ENCODE assay signal across 12 cellular contexts in the genomic region with DNA sequence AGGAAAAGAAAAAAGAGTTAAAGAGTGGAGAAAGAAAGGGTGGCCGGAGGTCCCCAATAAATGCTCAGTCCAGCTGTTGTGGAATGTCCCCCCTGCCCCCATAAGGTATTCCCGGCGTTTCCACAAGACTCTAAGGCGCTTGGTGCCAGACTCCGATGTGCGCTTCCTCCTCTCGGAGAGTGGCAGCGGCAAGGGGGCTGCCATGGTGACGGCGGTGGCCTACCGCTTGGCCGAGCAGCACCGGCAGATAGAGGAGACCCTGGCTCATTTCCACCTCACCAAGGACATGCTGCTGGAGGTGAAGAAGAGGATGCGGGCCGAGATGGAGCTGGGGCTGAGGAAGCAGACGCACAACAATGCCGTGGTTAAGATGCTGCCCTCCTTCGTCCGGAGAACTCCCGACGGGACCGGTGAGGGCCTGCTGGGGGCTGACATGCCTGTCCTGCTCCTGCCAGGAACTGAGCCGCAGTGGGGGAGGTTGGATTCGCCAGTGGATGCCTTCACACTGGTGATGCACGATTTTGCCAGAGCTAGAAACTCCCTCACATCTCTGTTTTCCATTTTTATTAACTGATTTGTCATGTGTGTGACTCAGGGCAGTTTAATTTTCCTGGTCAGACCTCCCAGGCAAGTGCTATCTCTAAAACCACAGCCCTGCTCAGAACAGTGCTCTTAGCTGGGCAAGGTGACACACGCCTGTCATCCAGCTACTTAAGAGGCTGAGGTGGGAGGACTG. TPM values are rescaled to one million over a fixed set of nuclear protein-coding genes. Genes with fewer than 3 reads are reported as not detected.
DNase-seq lines count a peak whose midpoint lies in the region; ATAC-seq, FAIRE-seq and TF ChIP-seq lines count a peak whose summit lies in the region.
"Had no signal": no experiment of that assay in that cellular context is flagged by ENCODE, and none has a peak within 500 bp of the region (broad histone marks: within the 10 kb centered on the region; RNA-seq: fewer than 3 reads in every experiment).

No MANE protein-coding gene starts in this region.

- peaks cover 58% of the 10 kb centered on the region for H3K36me3 Mint-ChIP-seq in activated T-cell treated with anti-CD3 and anti-CD28 coated beads, Interleukin-2, amount 50 U/mL, for 4 hours (ENCODE audit: insufficient read depth)

- no peaks in the 10 kb centered on the region for H3K79me2 ChIP-seq in PC-3 (ENCODE audit: low read length)

- H3K9me3 Mint-ChIP-seq in activated T-cell treated with anti-CD3 and anti-CD28 coated beads, Interleukin-2, amount 50 U/mL, for 4 hours, result no peaks in the 10 kb centered on the region
- H3K9me3 Mint-ChIP-seq: immature natural killer cell had no signal

- H3K27ac ChIP-seq in PC-3 (ENCODE audit: low read length) (peak overlapping the region; percentile 61), epithelial cell of prostate (peak overlapping the region; percentile 60), kidney (ENCODE audit: low read depth in 2 of 2, low read length in 2 of 2) (no peak overlapping the region)
- H3K27ac ChIP-seq: pancreas had no signal

- H3K4me1 ChIP-seq in PC-3 (ENCODE audit: insufficient read depth, low read length) (peaks cover 25% of the 10 kb centered on the region), kidney (ENCODE audit: control insufficient read depth in 1 of 2, insufficient read depth in 1 of 2, low read depth in 1 of 2, low read length in 2 of 2) (no peaks in the 10 kb centered on the region)
- H3K4me1 ChIP-seq: pancreas had no signal

- BruUV-seq in PC-3 (replicated peaks; lab: Mats Ljungman, UMichigan), result no TSS peak

- POLR2A ChIA-PET in PC-3 (lab: Charles Lee; ENCODE audit: unreplicated experiment), result interaction anchor here (0.6 kb wide), 2 partner anchors 64 to 345 kb away, joined by 3 read pairs; no protein-coding TSS in a partner anchor

- DNase-seq in AG20443 (ENCODE audit: low spot score), result peak; percentile 89
- DNase-seq in PC-3, result peak; percentile 99
- DNase-seq in epithelial cell of prostate (ENCODE audit: low read depth, low spot score), result peak; percentile 85
- DNase-seq in posterior vena cava (ENCODE audit: low spot score), result peak; percentile 31
- no peak for DNase-seq in activated T-cell treated with anti-CD3 and anti-CD28 coated beads, Interleukin-2, amount 50 U/mL, for 4 hours
- DNase-seq in NCI-H146 (lab: John Stamatoyannopoulos, UW), result no peak
- DNase-seq in NCI-H2081 (lab: John Stamatoyannopoulos, UW), result no peak
- no peak for DNase-seq in kidney
- DNase-seq: Calu3, immature natural killer cell, NCI-H1930, pancreas had no signal

- TF ChIP-seq CTCF in PC-3 (conservative IDR thresholded peaks at IDR 0.05; ENCODE audit: low read depth, low read length), result no peak
- no peak for TF ChIP-seq CTCF in kidney (IDR thresholded peaks at IDR 0.05; ENCODE audit: borderline replicate concordance, extremely low read depth, insufficient read depth)

- H3K4me3 Mint-ChIP-seq in activated T-cell treated with anti-CD3 and anti-CD28 coated beads, Interleukin-2, amount 50 U/mL, for 4 hours, result no peak overlapping the region
- H3K4me3 Mint-ChIP-seq: immature natural killer cell had no signal

- no peaks in the 10 kb centered on the region for H3K4me1 Mint-ChIP-seq in activated T-cell treated with anti-CD3 and anti-CD28 coated beads, Interleukin-2, amount 50 U/mL, for 4 hours (ENCODE audit: low read depth)
- H3K4me1 Mint-ChIP-seq: immature natural killer cell had no signal

- H3K9me3 ChIP-seq in PC-3 (ENCODE audit: low read length) (no peaks in the 10 kb centered on the region), kidney (ENCODE audit: control insufficient read depth in 1 of 2, low read length in 2 of 2) (no peaks in the 10 kb centered on the region)
- H3K9me3 ChIP-seq: pancreas had no signal

- H3K27me3 Mint-ChIP-seq in activated T-cell treated with anti-CD3 and anti-CD28 coated beads, Interleukin-2, amount 50 U/mL, for 4 hours (ENCODE audit: low read depth), result no peaks in the 10 kb centered on the region

- no peak for FAIRE-seq in kidney (lab: Jason Lieb, UNC)
- FAIRE-seq: pancreas had no signal

- peak; percentile 97 for ATAC-seq in PC-3
- no peak for ATAC-seq in activated T-cell treated with anti-CD3 and anti-CD28 coated beads, Interleukin-2, amount 50 U/mL, for 4 hours

- H4K20me1 ChIP-seq in PC-3 (ENCODE audit: low read length), result 0 out of 2 replicates have a peak, but pooled peaks cover 4% of the 10 kb centered on the region

- H3F3A ChIP-seq in PC-3 (ENCODE audit: low read length, unreplicated experiment), result peaks cover 4% of the 10 kb centered on the region

- H3K4me3 ChIP-seq in PC-3 (ENCODE audit: low read length) (no peak overlapping the region), kidney (ENCODE audit: low read length in 2 of 2) (no peak overlapping the region)
- H3K4me3 ChIP-seq: pancreas had no signal

- no peaks in the 10 kb centered on the region for H3K9me2 ChIP-seq in PC-3 (replicated peaks; ENCODE audit: low read length)

- CTCF ChIA-PET in PC-3 (lab: Charles Lee), result interaction anchor here (0.6 to 1.5 kb wide), 6 partner anchors 10 to 532 kb away, joined by 3 to 8 read pairs (median 4); no protein-coding TSS in a partner anchor

- H3K9ac ChIP-seq in PC-3 (ENCODE audit: low read length), result no peak overlapping the region
- no peak overlapping the region for H3K9ac ChIP-seq in kidney (ENCODE audit: low read length in 2 of 2)

- intact Hi-C loops in PC-3 (cut with micrococcal nuclease) (loop anchor here (2.0 kb wide), 1 partner anchor 64 kb away; no protein-coding TSS in a partner anchor), posterior vena cava (cut with DNase I) (loop anchor here in 1 of 2 donors (10.0 kb wide), 1 partner anchor 48 kb away; no protein-coding TSS in a partner anchor), kidney (cut with DNase I) (no loop called here)

- H2AFZ ChIP-seq in PC-3 (ENCODE audit: low read length), result no peak overlapping the region

- peaks cover 54% of the 10 kb centered on the region for H3K36me3 ChIP-seq in PC-3 (ENCODE audit: low read depth, low read length)
- peaks cover 21 to 35% of the 10 kb centered on the region in 2 donors for H3K36me3 ChIP-seq in kidney (ENCODE audit: control insufficient read depth in 1 of 2, insufficient read depth in 2 of 2, low read length in 2 of 2)

- peak overlapping the region; percentile 20 for H3K4me2 ChIP-seq in PC-3 (ENCODE audit: low read length)

- H3K27me3 ChIP-seq in PC-3 (ENCODE audit: low read length), result no peaks in the 10 kb centered on the region
- H3K27me3 ChIP-seq: pancreas had no signal

RNA-seq across cellular contexts. Expression of gene TACR2, which starts 34.2 kb away (rescaled TPM):
- total RNA-seq in PC-3 (2014; rRNA removed), result 0.40 TPM in 1 of 2 replicates, not detected in the other
- 1 to 10 TPM in 1 of 2 donors, under 1 TPM in 1; 0.71 to 3.0 TPM for total RNA-seq in posterior vena cava
- total RNA-seq in activated T-cell treated with anti-CD3 and anti-CD28 coated beads, Interleukin-2, amount 50 U/mL, for 4 hours, result under 1 TPM in 1 of 3 donors, not detected in 2; 0.11 TPM
- total RNA-seq in kidney, result 0.38 TPM
- polyA plus RNA-seq in kidney (ENCODE audit: insufficient read depth, low read depth, low replicate concordance), result 0.37 TPM

Comparison
In these comparisons a context has a peak if more than half of its experiments do, and no peak if none do; other contexts are left out.
1. DNase-seq: peak in AG20443 (single experiment), PC-3 (single experiment), epithelial cell of prostate (single experiment) and posterior vena cava (single experiment); none in activated T-cell treated with anti-CD3 and anti-CD28 coated beads, Interleukin-2, amount 50 U/mL, for 4 hours (single experiment), NCI-H146 (single experiment), NCI-H2081 (0 of 2) and kidney (single experiment).
2. H3K27ac ChIP-seq: peak in PC-3 (single experiment) and epithelial cell of prostate (single experiment); none in kidney (0 of 2).